Comparison of ENCODE assay signal across 2 cellular contexts in the genomic region with DNA sequence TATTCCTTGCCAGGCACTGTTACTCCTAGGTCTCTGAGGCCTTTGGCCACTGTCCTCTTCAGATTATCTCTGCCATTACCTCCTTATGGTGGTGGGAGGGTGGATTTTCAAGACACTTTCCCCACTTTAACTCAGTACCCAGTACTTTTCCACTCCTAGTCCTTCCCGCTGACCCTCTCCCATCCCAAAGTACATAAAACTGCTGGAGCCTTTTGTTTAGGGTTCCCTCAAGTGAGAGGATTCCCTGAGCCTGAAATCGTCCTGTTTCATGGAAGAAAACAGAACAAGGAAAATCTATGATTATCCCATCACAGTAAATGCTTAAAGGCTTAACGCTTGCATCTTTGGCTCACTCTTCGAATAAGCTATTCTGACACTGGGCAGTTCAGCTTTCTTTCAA.
TF ChIP-seq lines count a peak whose summit lies in the region.

No MANE protein-coding gene starts in this region.

TF ChIP-seq in HepG2, 621 proteins besides CTCF, POLR2A, EP300 and RAD21 (continues in another document):
- TF ChIP-seq, protein P1, sequence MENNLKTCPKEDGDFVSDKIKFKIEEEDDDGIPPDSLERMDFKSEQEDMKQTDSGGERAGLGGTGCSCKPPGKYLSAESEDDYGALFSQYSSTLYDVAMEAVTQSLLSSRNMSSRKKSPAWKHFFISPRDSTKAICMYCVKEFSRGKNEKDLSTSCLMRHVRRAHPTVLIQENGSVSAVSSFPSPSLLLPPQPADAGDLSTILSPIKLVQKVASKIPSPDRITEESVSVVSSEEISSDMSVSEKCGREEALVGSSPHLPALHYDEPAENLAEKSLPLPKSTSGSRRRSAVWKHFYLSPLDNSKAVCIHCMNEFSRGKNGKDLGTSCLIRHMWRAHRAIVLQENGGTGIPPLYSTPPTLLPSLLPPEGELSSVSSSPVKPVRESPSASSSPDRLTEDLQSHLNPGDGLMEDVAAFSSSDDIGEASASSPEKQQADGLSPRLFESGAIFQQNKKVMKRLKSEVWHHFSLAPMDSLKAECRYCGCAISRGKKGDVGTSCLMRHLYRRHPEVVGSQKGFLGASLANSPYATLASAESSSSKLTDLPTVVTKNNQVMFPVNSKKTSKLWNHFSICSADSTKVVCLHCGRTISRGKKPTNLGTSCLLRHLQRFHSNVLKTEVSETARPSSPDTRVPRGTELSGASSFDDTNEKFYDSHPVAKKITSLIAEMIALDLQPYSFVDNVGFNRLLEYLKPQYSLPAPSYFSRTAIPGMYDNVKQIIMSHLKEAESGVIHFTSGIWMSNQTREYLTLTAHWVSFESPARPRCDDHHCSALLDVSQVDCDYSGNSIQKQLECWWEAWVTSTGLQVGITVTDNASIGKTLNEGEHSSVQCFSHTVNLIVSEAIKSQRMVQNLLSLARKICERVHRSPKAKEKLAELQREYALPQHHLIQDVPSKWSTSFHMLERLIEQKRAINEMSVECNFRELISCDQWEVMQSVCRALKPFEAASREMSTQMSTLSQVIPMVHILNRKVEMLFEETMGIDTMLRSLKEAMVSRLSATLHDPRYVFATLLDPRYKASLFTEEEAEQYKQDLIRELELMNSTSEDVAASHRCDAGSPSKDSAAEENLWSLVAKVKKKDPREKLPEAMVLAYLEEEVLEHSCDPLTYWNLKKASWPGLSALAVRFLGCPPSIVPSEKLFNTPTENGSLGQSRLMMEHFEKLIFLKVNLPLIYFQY (CRISPR knock-in tag; IDR thresholded peaks at IDR 0.05; ENCODE audit: borderline replicate concordance) = no peak
- TF ChIP-seq, protein P2, sequence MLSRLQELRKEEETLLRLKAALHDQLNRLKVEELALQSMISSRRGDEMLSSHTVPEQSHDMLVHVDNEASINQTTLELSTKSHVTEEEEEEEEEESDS (CRISPR knock-in tag; IDR thresholded peaks at IDR 0.05; ENCODE audit: borderline replicate concordance) = no peak
- TF ChIP-seq, protein P3, sequence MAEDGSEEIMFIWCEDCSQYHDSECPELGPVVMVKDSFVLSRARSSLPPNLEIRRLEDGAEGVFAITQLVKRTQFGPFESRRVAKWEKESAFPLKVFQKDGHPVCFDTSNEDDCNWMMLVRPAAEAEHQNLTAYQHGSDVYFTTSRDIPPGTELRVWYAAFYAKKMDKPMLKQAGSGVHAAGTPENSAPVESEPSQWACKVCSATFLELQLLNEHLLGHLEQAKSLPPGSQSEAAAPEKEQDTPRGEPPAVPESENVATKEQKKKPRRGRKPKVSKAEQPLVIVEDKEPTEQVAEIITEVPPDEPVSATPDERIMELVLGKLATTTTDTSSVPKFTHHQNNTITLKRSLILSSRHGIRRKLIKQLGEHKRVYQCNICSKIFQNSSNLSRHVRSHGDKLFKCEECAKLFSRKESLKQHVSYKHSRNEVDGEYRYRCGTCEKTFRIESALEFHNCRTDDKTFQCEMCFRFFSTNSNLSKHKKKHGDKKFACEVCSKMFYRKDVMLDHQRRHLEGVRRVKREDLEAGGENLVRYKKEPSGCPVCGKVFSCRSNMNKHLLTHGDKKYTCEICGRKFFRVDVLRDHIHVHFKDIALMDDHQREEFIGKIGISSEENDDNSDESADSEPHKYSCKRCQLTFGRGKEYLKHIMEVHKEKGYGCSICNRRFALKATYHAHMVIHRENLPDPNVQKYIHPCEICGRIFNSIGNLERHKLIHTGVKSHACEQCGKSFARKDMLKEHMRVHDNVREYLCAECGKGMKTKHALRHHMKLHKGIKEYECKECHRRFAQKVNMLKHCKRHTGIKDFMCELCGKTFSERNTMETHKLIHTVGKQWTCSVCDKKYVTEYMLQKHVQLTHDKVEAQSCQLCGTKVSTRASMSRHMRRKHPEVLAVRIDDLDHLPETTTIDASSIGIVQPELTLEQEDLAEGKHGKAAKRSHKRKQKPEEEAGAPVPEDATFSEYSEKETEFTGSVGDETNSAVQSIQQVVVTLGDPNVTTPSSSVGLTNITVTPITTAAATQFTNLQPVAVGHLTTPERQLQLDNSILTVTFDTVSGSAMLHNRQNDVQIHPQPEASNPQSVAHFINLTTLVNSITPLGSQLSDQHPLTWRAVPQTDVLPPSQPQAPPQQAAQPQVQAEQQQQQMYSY (CRISPR knock-in tag; IDR thresholded peaks at IDR 0.05) = no peak
- TF ChIP-seq, protein P4, sequence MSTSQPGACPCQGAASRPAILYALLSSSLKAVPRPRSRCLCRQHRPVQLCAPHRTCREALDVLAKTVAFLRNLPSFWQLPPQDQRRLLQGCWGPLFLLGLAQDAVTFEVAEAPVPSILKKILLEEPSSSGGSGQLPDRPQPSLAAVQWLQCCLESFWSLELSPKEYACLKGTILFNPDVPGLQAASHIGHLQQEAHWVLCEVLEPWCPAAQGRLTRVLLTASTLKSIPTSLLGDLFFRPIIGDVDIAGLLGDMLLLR (CRISPR knock-in tag; IDR thresholded peaks at IDR 0.05) = no peak
- no peak for TF ChIP-seq ZNF160 (CRISPR knock-in tag; IDR thresholded peaks at IDR 0.05)
- TF ChIP-seq, protein P5, sequence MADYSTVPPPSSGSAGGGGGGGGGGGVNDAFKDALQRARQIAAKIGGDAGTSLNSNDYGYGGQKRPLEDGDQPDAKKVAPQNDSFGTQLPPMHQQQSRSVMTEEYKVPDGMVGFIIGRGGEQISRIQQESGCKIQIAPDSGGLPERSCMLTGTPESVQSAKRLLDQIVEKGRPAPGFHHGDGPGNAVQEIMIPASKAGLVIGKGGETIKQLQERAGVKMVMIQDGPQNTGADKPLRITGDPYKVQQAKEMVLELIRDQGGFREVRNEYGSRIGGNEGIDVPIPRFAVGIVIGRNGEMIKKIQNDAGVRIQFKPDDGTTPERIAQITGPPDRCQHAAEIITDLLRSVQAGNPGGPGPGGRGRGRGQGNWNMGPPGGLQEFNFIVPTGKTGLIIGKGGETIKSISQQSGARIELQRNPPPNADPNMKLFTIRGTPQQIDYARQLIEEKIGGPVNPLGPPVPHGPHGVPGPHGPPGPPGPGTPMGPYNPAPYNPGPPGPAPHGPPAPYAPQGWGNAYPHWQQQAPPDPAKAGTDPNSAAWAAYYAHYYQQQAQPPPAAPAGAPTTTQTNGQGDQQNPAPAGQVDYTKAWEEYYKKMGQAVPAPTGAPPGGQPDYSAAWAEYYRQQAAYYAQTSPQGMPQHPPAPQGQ (CRISPR knock-in tag; IDR thresholded peaks at IDR 0.05; ENCODE audit: borderline replicate concordance) = no peak
- no peak for TF ChIP-seq ZNF30 (CRISPR knock-in tag; IDR thresholded peaks at IDR 0.05)
- TF ChIP-seq, protein P6, sequence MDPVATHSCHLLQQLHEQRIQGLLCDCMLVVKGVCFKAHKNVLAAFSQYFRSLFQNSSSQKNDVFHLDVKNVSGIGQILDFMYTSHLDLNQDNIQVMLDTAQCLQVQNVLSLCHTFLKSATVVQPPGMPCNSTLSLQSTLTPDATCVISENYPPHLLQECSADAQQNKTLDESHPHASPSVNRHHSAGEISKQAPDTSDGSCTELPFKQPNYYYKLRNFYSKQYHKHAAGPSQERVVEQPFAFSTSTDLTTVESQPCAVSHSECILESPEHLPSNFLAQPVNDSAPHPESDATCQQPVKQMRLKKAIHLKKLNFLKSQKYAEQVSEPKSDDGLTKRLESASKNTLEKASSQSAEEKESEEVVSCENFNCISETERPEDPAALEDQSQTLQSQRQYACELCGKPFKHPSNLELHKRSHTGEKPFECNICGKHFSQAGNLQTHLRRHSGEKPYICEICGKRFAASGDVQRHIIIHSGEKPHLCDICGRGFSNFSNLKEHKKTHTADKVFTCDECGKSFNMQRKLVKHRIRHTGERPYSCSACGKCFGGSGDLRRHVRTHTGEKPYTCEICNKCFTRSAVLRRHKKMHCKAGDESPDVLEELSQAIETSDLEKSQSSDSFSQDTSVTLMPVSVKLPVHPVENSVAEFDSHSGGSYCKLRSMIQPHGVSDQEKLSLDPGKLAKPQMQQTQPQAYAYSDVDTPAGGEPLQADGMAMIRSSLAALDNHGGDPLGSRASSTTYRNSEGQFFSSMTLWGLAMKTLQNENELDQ (CRISPR knock-in tag; IDR thresholded peaks at IDR 0.05; ENCODE audit: borderline replicate concordance) = no peak

TF ChIP-seq in WTC11, 78 proteins besides CTCF, POLR2A, EP300 and RAD21 (continued from another document and continues in another):
- no peak for TF ChIP-seq ELF4 (CRISPR knock-in tag; IDR thresholded peaks at IDR 0.05; ENCODE audit: low read depth)
- no peak for TF ChIP-seq ZNF317 (CRISPR knock-in tag; IDR thresholded peaks at IDR 0.05; ENCODE audit: borderline replicate concordance, low read depth)
- TF ChIP-seq, protein P7, sequence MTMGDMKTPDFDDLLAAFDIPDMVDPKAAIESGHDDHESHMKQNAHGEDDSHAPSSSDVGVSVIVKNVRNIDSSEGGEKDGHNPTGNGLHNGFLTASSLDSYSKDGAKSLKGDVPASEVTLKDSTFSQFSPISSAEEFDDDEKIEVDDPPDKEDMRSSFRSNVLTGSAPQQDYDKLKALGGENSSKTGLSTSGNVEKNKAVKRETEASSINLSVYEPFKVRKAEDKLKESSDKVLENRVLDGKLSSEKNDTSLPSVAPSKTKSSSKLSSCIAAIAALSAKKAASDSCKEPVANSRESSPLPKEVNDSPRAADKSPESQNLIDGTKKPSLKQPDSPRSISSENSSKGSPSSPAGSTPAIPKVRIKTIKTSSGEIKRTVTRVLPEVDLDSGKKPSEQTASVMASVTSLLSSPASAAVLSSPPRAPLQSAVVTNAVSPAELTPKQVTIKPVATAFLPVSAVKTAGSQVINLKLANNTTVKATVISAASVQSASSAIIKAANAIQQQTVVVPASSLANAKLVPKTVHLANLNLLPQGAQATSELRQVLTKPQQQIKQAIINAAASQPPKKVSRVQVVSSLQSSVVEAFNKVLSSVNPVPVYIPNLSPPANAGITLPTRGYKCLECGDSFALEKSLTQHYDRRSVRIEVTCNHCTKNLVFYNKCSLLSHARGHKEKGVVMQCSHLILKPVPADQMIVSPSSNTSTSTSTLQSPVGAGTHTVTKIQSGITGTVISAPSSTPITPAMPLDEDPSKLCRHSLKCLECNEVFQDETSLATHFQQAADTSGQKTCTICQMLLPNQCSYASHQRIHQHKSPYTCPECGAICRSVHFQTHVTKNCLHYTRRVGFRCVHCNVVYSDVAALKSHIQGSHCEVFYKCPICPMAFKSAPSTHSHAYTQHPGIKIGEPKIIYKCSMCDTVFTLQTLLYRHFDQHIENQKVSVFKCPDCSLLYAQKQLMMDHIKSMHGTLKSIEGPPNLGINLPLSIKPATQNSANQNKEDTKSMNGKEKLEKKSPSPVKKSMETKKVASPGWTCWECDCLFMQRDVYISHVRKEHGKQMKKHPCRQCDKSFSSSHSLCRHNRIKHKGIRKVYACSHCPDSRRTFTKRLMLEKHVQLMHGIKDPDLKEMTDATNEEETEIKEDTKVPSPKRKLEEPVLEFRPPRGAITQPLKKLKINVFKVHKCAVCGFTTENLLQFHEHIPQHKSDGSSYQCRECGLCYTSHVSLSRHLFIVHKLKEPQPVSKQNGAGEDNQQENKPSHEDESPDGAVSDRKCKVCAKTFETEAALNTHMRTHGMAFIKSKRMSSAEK (CRISPR knock-in tag; IDR thresholded peaks at IDR 0.05; ENCODE audit: borderline replicate concordance) = no peak
- TF ChIP-seq, protein P3 (CRISPR knock-in tag; IDR thresholded peaks at IDR 0.05) = no peak
- no peak for TF ChIP-seq CBFB (CRISPR knock-in tag; IDR thresholded peaks at IDR 0.05; ENCODE audit: low read depth)
- TF ChIP-seq, protein P8, sequence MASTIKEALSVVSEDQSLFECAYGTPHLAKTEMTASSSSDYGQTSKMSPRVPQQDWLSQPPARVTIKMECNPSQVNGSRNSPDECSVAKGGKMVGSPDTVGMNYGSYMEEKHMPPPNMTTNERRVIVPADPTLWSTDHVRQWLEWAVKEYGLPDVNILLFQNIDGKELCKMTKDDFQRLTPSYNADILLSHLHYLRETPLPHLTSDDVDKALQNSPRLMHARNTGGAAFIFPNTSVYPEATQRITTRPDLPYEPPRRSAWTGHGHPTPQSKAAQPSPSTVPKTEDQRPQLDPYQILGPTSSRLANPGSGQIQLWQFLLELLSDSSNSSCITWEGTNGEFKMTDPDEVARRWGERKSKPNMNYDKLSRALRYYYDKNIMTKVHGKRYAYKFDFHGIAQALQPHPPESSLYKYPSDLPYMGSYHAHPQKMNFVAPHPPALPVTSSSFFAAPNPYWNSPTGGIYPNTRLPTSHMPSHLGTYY (CRISPR knock-in tag; IDR thresholded peaks at IDR 0.05) = no peak
- no peak for TF ChIP-seq KAT7 (CRISPR knock-in tag; IDR thresholded peaks at IDR 0.05; ENCODE audit: borderline replicate concordance)
- TF ChIP-seq, protein P9, sequence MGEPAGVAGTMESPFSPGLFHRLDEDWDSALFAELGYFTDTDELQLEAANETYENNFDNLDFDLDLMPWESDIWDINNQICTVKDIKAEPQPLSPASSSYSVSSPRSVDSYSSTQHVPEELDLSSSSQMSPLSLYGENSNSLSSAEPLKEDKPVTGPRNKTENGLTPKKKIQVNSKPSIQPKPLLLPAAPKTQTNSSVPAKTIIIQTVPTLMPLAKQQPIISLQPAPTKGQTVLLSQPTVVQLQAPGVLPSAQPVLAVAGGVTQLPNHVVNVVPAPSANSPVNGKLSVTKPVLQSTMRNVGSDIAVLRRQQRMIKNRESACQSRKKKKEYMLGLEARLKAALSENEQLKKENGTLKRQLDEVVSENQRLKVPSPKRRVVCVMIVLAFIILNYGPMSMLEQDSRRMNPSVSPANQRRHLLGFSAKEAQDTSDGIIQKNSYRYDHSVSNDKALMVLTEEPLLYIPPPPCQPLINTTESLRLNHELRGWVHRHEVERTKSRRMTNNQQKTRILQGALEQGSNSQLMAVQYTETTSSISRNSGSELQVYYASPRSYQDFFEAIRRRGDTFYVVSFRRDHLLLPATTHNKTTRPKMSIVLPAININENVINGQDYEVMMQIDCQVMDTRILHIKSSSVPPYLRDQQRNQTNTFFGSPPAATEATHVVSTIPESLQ (CRISPR knock-in tag; IDR thresholded peaks at IDR 0.05) = no peak
